Comparison of ENCODE assay signal across 11 cellular contexts in genomic region chr2:239002960-239003932, GRCh38.
DNase-seq lines count a peak whose midpoint lies in the region; ATAC-seq and TF ChIP-seq lines count a peak whose summit lies in the region.
"Had no signal": no experiment of that assay in that cellular context is flagged by ENCODE, and none has a peak within 500 bp of the region (broad histone marks: within the 10 kb centered on the region; RNA-seq: fewer than 3 reads in every experiment).

No MANE protein-coding gene starts in this region.

- CTCF ChIA-PET in activated CD4-positive, alpha-beta T cell treated with anti-CD3 and anti-CD28 coated beads, Interleukin-2, amount 10 ng/mL, durations not matched to agents 7 days and 5 days (lab: Charles Lee): no interaction called here

- no peaks in the 10 kb centered on the region for H3K4me1 Mint-ChIP-seq in activated CD4-positive, alpha-beta T cell treated with anti-CD3 and anti-CD28 coated beads, Interleukin-2, amount 10 ng/mL, durations not matched to agents 7 days and 5 days
- H3K4me1 Mint-ChIP-seq: activated CD4-positive, alpha-beta memory T cell treated with anti-CD3 and anti-CD28 coated beads, Interleukin-2, amount 10 ng/mL, durations not matched to agents 7 days and 5 days had no signal

- H3K27ac ChIP-seq in foreskin keratinocyte (no peak overlapping the region), prostate gland (peak overlapping the region; percentile 38 to 48)

- intact Hi-C loops in prostate gland (cut with DNase I): no loop called here

- no peaks in the 10 kb centered on the region for H3K36me3 Mint-ChIP-seq in activated CD4-positive, alpha-beta T cell treated with anti-CD3 and anti-CD28 coated beads, Interleukin-2, amount 10 ng/mL, durations not matched to agents 7 days and 5 days (ENCODE audit: low read depth)

- DNase-seq in ELR (ENCODE audit: low read depth) (peak; percentile 89), foreskin keratinocyte (peak in 1 of 2 donors; percentile 15), prostate gland (ENCODE audit: low spot score) (no peak), dermis blood vessel endothelial cell (no peak), NCI-H226 (no peak)
- DNase-seq in activated CD4-positive, alpha-beta T cell treated with anti-CD3 and anti-CD28 coated beads, Interleukin-2, amount 10 ng/mL, durations not matched to agents 7 days and 5 days: no peak
- DNase-seq: activated CD4-positive, alpha-beta memory T cell treated with anti-CD3 and anti-CD28 coated beads, Interleukin-2, amount 10 ng/mL, durations not matched to agents 7 days and 5 days; NCI-H2227 treated with DMSO at 0.1 percent for 48 hours had no signal

- no peak overlapping the region for H3K27ac Mint-ChIP-seq in activated CD4-positive, alpha-beta T cell treated with anti-CD3 and anti-CD28 coated beads, Interleukin-2, amount 10 ng/mL, durations not matched to agents 7 days and 5 days
- H3K27ac Mint-ChIP-seq: activated CD4-positive, alpha-beta memory T cell treated with anti-CD3 and anti-CD28 coated beads, Interleukin-2, amount 10 ng/mL, durations not matched to agents 7 days and 5 days had no signal

- peaks cover 12% of the 10 kb centered on the region for H3K4me1 ChIP-seq in foreskin keratinocyte
- no peaks in the 10 kb centered on the region for H3K4me1 ChIP-seq in prostate gland (replicated peaks)

- TF ChIP-seq CTCF in foreskin keratinocyte (conservative IDR thresholded peaks at IDR 0.05) (peak; percentile 51), prostate gland (IDR thresholded peaks at IDR 0.05) (peak in 2 of 4 experiments; percentile 26 to 30)

- H3K36me3 ChIP-seq in prostate gland: no peaks in the 10 kb centered on the region

- H3K4me3 ChIP-seq in prostate gland: no peak overlapping the region

- no peaks in the 10 kb centered on the region for H3K9me3 Mint-ChIP-seq in activated CD4-positive, alpha-beta T cell treated with anti-CD3 and anti-CD28 coated beads, Interleukin-2, amount 10 ng/mL, durations not matched to agents 7 days and 5 days
- H3K9me3 Mint-ChIP-seq: activated CD4-positive, alpha-beta memory T cell treated with anti-CD3 and anti-CD28 coated beads, Interleukin-2, amount 10 ng/mL, durations not matched to agents 7 days and 5 days had no signal

- peaks cover 7% of the 10 kb centered on the region for H3K27me3 Mint-ChIP-seq in activated CD4-positive, alpha-beta T cell treated with anti-CD3 and anti-CD28 coated beads, Interleukin-2, amount 10 ng/mL, durations not matched to agents 7 days and 5 days

- H3K27me3 ChIP-seq in foreskin keratinocyte: no peaks in the 10 kb centered on the region
- H3K27me3 ChIP-seq in prostate gland (replicated peaks; ENCODE audit: insufficient read depth): peaks cover 2% of the 10 kb centered on the region

- POLR2A ChIA-PET in activated CD4-positive, alpha-beta T cell treated with anti-CD3 and anti-CD28 coated beads, Interleukin-2, amount 10 ng/mL, durations not matched to agents 7 days and 5 days (lab: Charles Lee): no interaction called here

- H3K4me3 Mint-ChIP-seq in activated CD4-positive, alpha-beta T cell treated with anti-CD3 and anti-CD28 coated beads, Interleukin-2, amount 10 ng/mL, durations not matched to agents 7 days and 5 days: no peak overlapping the region
- H3K4me3 Mint-ChIP-seq: activated CD4-positive, alpha-beta memory T cell treated with anti-CD3 and anti-CD28 coated beads, Interleukin-2, amount 10 ng/mL, durations not matched to agents 7 days and 5 days; neural crest cell had no signal

- no peak for TF ChIP-seq POLR2A in prostate gland (IDR thresholded peaks at IDR 0.05)

- 14% methylated on average over 27 of the region's 27 CpGs for WGBS in prostate gland

- ATAC-seq in SK-N-SH treated with all-trans-retinoic acid at 6 μM for 48 hours (peak; percentile 27; the same call in 2 of the 3 replicates), foreskin keratinocyte (peak; percentile 4), HG03521 (IDR thresholded peaks at IDR 0.05; ENCODE audit: unreplicated experiment) (no peak)

- no peaks in the 10 kb centered on the region for H3K9me3 ChIP-seq in prostate gland

TF ChIP-seq in SK-N-SH treated with all-trans-retinoic acid at 6 μM for 48 hours, 23 proteins besides CTCF, POLR2A, EP300 and RAD21:
- no peak for TF ChIP-seq ZFP3 (CRISPR knock-in tag; IDR thresholded peaks at IDR 0.05)
- no peak for TF ChIP-seq OSR1 (CRISPR knock-in tag; IDR thresholded peaks at IDR 0.05)
- no peak for TF ChIP-seq GLIS3 (CRISPR knock-in tag; IDR thresholded peaks at IDR 0.05)
- no peak for TF ChIP-seq PATZ1 (CRISPR knock-in tag; IDR thresholded peaks at IDR 0.05; ENCODE audit: borderline replicate concordance)
- TF ChIP-seq ZNF565 (CRISPR knock-in tag; conservative IDR thresholded peaks at IDR 0.05; ENCODE audit: low read depth): no peak
- TF ChIP-seq TCF4 (CRISPR knock-in tag; IDR thresholded peaks at IDR 0.05; ENCODE audit: borderline replicate concordance): no peak
- no peak for TF ChIP-seq CREB5 (CRISPR knock-in tag; IDR thresholded peaks at IDR 0.05; ENCODE audit: low read depth)
- no peak for TF ChIP-seq CSDC2 (CRISPR knock-in tag; IDR thresholded peaks at IDR 0.05)
- no peak for TF ChIP-seq ARNTL (CRISPR knock-in tag; IDR thresholded peaks at IDR 0.05; ENCODE audit: borderline replicate concordance, low read depth)
- no peak for TF ChIP-seq RARB (CRISPR knock-in tag; IDR thresholded peaks at IDR 0.05)
- TF ChIP-seq CSRNP3 (CRISPR knock-in tag; IDR thresholded peaks at IDR 0.05): no peak
- TF ChIP-seq SNAI2 (CRISPR knock-in tag; IDR thresholded peaks at IDR 0.05): no peak
- TF ChIP-seq ZNF70 (CRISPR knock-in tag; IDR thresholded peaks at IDR 0.05): no peak
- no peak for TF ChIP-seq ZC3H10 (CRISPR knock-in tag; IDR thresholded peaks at IDR 0.05)
- no peak for TF ChIP-seq ESRRG (CRISPR knock-in tag; IDR thresholded peaks at IDR 0.05)
- no peak for TF ChIP-seq BACH2 (CRISPR knock-in tag; IDR thresholded peaks at IDR 0.05; ENCODE audit: borderline replicate concordance)
- no peak for TF ChIP-seq POU6F1 (CRISPR knock-in tag; IDR thresholded peaks at IDR 0.05; ENCODE audit: borderline replicate concordance, low read depth)
- no peak for TF ChIP-seq ISL1 (CRISPR knock-in tag; IDR thresholded peaks at IDR 0.05)
- no peak for TF ChIP-seq PPARA (CRISPR knock-in tag; IDR thresholded peaks at IDR 0.05; ENCODE audit: borderline replicate concordance)
